Comparison of ENCODE assay signal across 14 cellular contexts in the genomic region with DNA sequence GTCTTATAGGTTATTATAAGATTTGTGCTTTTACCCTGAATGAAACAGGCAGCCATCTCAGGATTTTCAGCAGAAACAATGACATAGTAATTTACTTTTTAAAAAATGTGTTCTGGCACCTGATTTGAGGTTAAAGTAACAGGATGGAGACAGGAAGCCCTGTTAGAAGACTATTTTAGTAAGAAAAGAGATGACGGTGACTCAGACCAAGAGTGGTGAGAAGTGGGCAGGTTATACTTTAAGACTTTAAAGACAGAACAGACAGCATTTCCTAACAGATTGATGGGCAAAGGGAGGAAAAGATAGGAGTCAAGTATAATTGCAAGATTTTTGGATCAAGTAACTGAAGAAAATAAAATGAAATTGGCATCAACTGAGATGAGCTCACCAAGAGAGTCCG.
DNase-seq lines count a peak whose midpoint lies in the region; ATAC-seq and TF ChIP-seq lines count a peak whose summit lies in the region.
"Had no signal": no experiment of that assay in that cellular context is flagged by ENCODE, and none has a peak within 500 bp of the region (broad histone marks: within the 10 kb centered on the region; RNA-seq: fewer than 3 reads in every experiment).

No MANE protein-coding gene starts in this region.

- no peak overlapping the region for H3K4me3 ChIP-seq in colonic mucosa
- H3K4me3 ChIP-seq: transverse colon had no signal

- H3K27ac ChIP-seq in colonic mucosa: no peak overlapping the region
- H3K27ac ChIP-seq: transverse colon had no signal

- intact Hi-C loops in colonic mucosa (cut with DNase I): no loop called here

- H3K9ac ChIP-seq in colonic mucosa (ENCODE audit: low read depth in 2 of 2, low read length in 2 of 2): no peak overlapping the region

- no peaks in the 10 kb centered on the region for H3K27me3 ChIP-seq in colonic mucosa
- H3K27me3 ChIP-seq: transverse colon had no signal

- no peaks in the 10 kb centered on the region for H3K9me3 ChIP-seq in colonic mucosa
- H3K9me3 ChIP-seq: transverse colon had no signal

- H3K36me3 ChIP-seq in colonic mucosa: no peaks in the 10 kb centered on the region
- H3K36me3 ChIP-seq: transverse colon had no signal

- H3K4me1 ChIP-seq in colonic mucosa: no peaks in the 10 kb centered on the region
- H3K4me1 ChIP-seq: transverse colon had no signal

- no peak for TF ChIP-seq CTCF in colonic mucosa (IDR thresholded peaks at IDR 0.05)

- ATAC-seq in GM18870 (IDR thresholded peaks at IDR 0.05; ENCODE audit: unreplicated experiment) (peak; percentile 90), GM21786 (IDR thresholded peaks at IDR 0.05; ENCODE audit: unreplicated experiment) (peak; percentile 85), HG03280 (IDR thresholded peaks at IDR 0.05; ENCODE audit: unreplicated experiment) (peak; percentile 70)

- DNase-seq in A172 (ENCODE audit: low spot score): peak; percentile 14
- DNase-seq in colonic mucosa: no peak
- no peak for DNase-seq in NCI-H446 treated with DMSO at 0.1 percent for 48 hours (lab: John Stamatoyannopoulos, UW)
- no peak for DNase-seq in NCI-H2227 treated with DMSO at 0.1 percent for 48 hours (lab: John Stamatoyannopoulos, UW)
- no peak for DNase-seq in iPS-NIHi7 (ENCODE audit: extremely low spot score)
- DNase-seq: DMS79 treated with DMSO at 0.1 percent for 48 hours; effector memory CD4-positive, alpha-beta T cell; MV-4-11; NCI-H69; Right ventricle myocardium superior; transverse colon had no signal
